In genomic region chr22:19986410-19987341, GRCh38 we compare ENCODE assay signal across 8 cellular contexts. TPM values are rescaled to one million over a fixed set of nuclear protein-coding genes. Genes with fewer than 3 reads are reported as not detected.
DNase-seq lines count a peak whose midpoint lies in the region; ATAC-seq, FAIRE-seq and TF ChIP-seq lines count a peak whose summit lies in the region.

No MANE protein-coding gene starts in this region.

- H4K20me1 ChIP-seq in Karpas-422 (ENCODE audit: insufficient read depth, low read depth, low read length) = peaks cover 34% of the 10 kb centered on the region

- H3K27me3 ChIP-seq in Karpas-422 (ENCODE audit: low read length) = no peaks in the 10 kb centered on the region
- no peaks in the 10 kb centered on the region for H3K27me3 ChIP-seq in cardiac muscle cell
- H3K27me3 ChIP-seq in pancreas = no peaks in the 10 kb centered on the region
- H3K27me3 ChIP-seq in tibial nerve = no peaks in the 10 kb centered on the region

- H3K27ac ChIP-seq in Karpas-422 (ENCODE audit: low read length) (no peak overlapping the region), cardiac muscle cell (no peak overlapping the region), pancreas (peak overlapping the region; percentile 45 to 62 (median 56)), tibial nerve (peak overlapping the region; percentile 77 to 93 (median 85))

- no peaks in the 10 kb centered on the region for H3K79me2 ChIP-seq in Karpas-422 (ENCODE audit: low read length)

- H3K9me3 ChIP-seq in Karpas-422 (ENCODE audit: low read length) (no peaks in the 10 kb centered on the region), cardiac muscle cell (ENCODE audit: low read depth) (no peaks in the 10 kb centered on the region), pancreas (no peaks in the 10 kb centered on the region), tibial nerve (no peaks in the 10 kb centered on the region)

- intact Hi-C loops in pancreas (cut with DNase I) = no loop called here

- 5 to 16% methylated on average over 26 to 76 of the region's 76 CpGs for WGBS in pancreas, 2 donors
- 1% methylated on average over 15 to 45 of the region's 76 CpGs for WGBS in tibial nerve, 2 donors

- no peaks in the 10 kb centered on the region for H3K9me3 Mint-ChIP-seq in activated naive CD8-positive, alpha-beta T cell treated with anti-CD3 and anti-CD28 coated beads, Interleukin-2, amount 50 U/mL, for 24 hours

- FAIRE-seq in pancreas (lab: Jason Lieb, UNC) = no peak

- H3K4me3 Mint-ChIP-seq in activated naive CD8-positive, alpha-beta T cell treated with anti-CD3 and anti-CD28 coated beads, Interleukin-2, amount 50 U/mL, for 24 hours = peak overlapping the region; percentile 21

- H3K4me1 ChIP-seq in Karpas-422 (ENCODE audit: low read length) (peaks cover 5% of the 10 kb centered on the region), cardiac muscle cell (ENCODE audit: low read depth) (no peaks in the 10 kb centered on the region), pancreas (peaks cover 0 to 7% (median 5%) of the 10 kb centered on the region in 3 donors), tibial nerve (peaks cover 0 to 90% (median 31%) of the 10 kb centered on the region in 4 donors)

- no peaks in the 10 kb centered on the region for H3K9me2 ChIP-seq in Karpas-422 (replicated peaks; ENCODE audit: insufficient read depth, low read length)

- H3K4me3 ChIP-seq in GM12865 (ENCODE audit: low read depth, low read length) (peak overlapping the region; percentile 52), Karpas-422 (ENCODE audit: low read length) (peak overlapping the region; percentile 59; the same call in 1 of the 2 replicates), cardiac muscle cell (peak overlapping the region; percentile 68), pancreas (peak overlapping the region; percentile 40 to 72 (median 64)), tibial nerve (peak overlapping the region; percentile 71 to 84 (median 80))

- H3K27me3 Mint-ChIP-seq in activated naive CD8-positive, alpha-beta T cell treated with anti-CD3 and anti-CD28 coated beads, Interleukin-2, amount 50 U/mL, for 24 hours = peaks cover 2% of the 10 kb centered on the region

- H3K27ac Mint-ChIP-seq in activated naive CD8-positive, alpha-beta T cell treated with anti-CD3 and anti-CD28 coated beads, Interleukin-2, amount 50 U/mL, for 24 hours = no peak overlapping the region

- TF ChIP-seq POLR2A in tibial nerve (IDR thresholded peaks at IDR 0.05) = peak in 1 of 2 donors; percentile 64

- H3K4me1 Mint-ChIP-seq in activated naive CD8-positive, alpha-beta T cell treated with anti-CD3 and anti-CD28 coated beads, Interleukin-2, amount 50 U/mL, for 24 hours = peaks cover 4% of the 10 kb centered on the region

- H3K9ac ChIP-seq in Karpas-422 (ENCODE audit: low read length) = peak overlapping the region; percentile 45

- DNase-seq in GM12865 (ENCODE audit: low read depth) (peak; percentile 73), Karpas-422 (peak; percentile 81), cardiac muscle cell (ENCODE audit: low read depth in 1 of 2, low spot score in 1 of 2) (peak; percentile 75 to 89), pancreas (peak; percentile 65 to 93 (median 78)), tibial nerve (ENCODE audit: low spot score in 2 of 2) (peak; percentile 59 to 62)
- DNase-seq in activated naive CD8-positive, alpha-beta T cell treated with anti-CD3 and anti-CD28 coated beads, Interleukin-2, amount 50 U/mL, for 24 hours = peak; percentile 75

- no peaks in the 10 kb centered on the region for H3K36me3 Mint-ChIP-seq in activated naive CD8-positive, alpha-beta T cell treated with anti-CD3 and anti-CD28 coated beads, Interleukin-2, amount 50 U/mL, for 24 hours (ENCODE audit: low read depth)

- H2AFZ ChIP-seq in Karpas-422 (ENCODE audit: low read length) = no peak overlapping the region

- H3K36me3 ChIP-seq in Karpas-422 (ENCODE audit: insufficient read depth, low read length) (no peaks in the 10 kb centered on the region), cardiac muscle cell (no peaks in the 10 kb centered on the region), pancreas (no peaks in the 10 kb centered on the region), tibial nerve (peaks cover 0 to 8% (median 0%) of the 10 kb centered on the region in 3 donors)

- TF ChIP-seq CTCF in GM12865 (IDR thresholded peaks at IDR 0.05; ENCODE audit: insufficient read depth, low read depth, low read length, missing control alignments) = no peak
- TF ChIP-seq CTCF in cardiac muscle cell (IDR thresholded peaks at IDR 0.05; ENCODE audit: low read depth, low read length) = no peak
- TF ChIP-seq CTCF in pancreas (IDR thresholded peaks at IDR 0.05) = no peak
- TF ChIP-seq CTCF in tibial nerve (IDR thresholded peaks at IDR 0.05) = no peak

- peak overlapping the region; percentile 75 for H3K4me2 ChIP-seq in Karpas-422 (ENCODE audit: low read depth, low read length, poor library complexity, severe bottlenecking)

- ATAC-seq in SK-N-SH treated with all-trans-retinoic acid at 6 μM for 48 hours (peak; percentile 84), pancreas (peak; percentile 90 to 96 (median 94)), HG03460 (IDR thresholded peaks at IDR 0.05; ENCODE audit: unreplicated experiment) (no peak)
- ATAC-seq in activated naive CD8-positive, alpha-beta T cell treated with anti-CD3 and anti-CD28 coated beads, Interleukin-2, amount 50 U/mL, for 24 hours = peak; percentile 58

- TF ChIP-seq EP300 in tibial nerve (IDR thresholded peaks at IDR 0.05) = peak in 1 of 2 donors; percentile 58

TF ChIP-seq in SK-N-SH treated with all-trans-retinoic acid at 6 μM for 48 hours, 23 proteins besides CTCF, POLR2A, EP300 and RAD21:
- TF ChIP-seq, protein P1, sequence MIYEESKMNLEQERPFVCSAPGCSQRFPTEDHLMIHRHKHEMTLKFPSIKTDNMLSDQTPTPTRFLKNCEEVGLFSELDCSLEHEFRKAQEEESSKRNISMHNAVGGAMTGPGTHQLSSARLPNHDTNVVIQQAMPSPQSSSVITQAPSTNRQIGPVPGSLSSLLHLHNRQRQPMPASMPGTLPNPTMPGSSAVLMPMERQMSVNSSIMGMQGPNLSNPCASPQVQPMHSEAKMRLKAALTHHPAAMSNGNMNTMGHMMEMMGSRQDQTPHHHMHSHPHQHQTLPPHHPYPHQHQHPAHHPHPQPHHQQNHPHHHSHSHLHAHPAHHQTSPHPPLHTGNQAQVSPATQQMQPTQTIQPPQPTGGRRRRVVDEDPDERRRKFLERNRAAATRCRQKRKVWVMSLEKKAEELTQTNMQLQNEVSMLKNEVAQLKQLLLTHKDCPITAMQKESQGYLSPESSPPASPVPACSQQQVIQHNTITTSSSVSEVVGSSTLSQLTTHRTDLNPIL (CRISPR knock-in tag; IDR thresholded peaks at IDR 0.05; ENCODE audit: low read depth) = no peak
- TF ChIP-seq PATZ1 (CRISPR knock-in tag; IDR thresholded peaks at IDR 0.05; ENCODE audit: borderline replicate concordance) (no peak), PPARA (CRISPR knock-in tag; IDR thresholded peaks at IDR 0.05; ENCODE audit: borderline replicate concordance) (no peak), ZFP30 (CRISPR knock-in tag; IDR thresholded peaks at IDR 0.05) (no peak)

RNA-seq across cellular contexts. Expression of gene ARVCF, which starts 29.9 kb away (rescaled TPM):
- 4.3 and 13.7 TPM in 2 replicates for total RNA-seq in Karpas-422 (2014; rRNA removed; shearing (Covaris generic); ENCODE audit: low replicate concordance)
- total RNA-seq in cardiac muscle cell = 55.5 and 64.3 TPM in 2 replicates
- 28.8 and 40.3 TPM in 2 replicates for polyA plus RNA-seq in cardiac muscle cell
- 10 to 100 TPM in 3 of 6 donors, 1 to 10 TPM in 3; 5.0 to 19.4 (median 9.5) TPM for total RNA-seq in pancreas
- 10 to 100 TPM; 52.5 to 57.8 TPM for polyA plus RNA-seq in pancreas
- 10 to 100 TPM; 47.5 to 98.3 (median 80.6) TPM for total RNA-seq in tibial nerve

RNA-seq across cellular contexts. Expression of gene TANGO2, which starts 34.2 kb away (rescaled TPM):
- total RNA-seq in Karpas-422 (2014; rRNA removed; shearing (Covaris generic); ENCODE audit: low replicate concordance) = 36.8 and 39.0 TPM in 2 replicates
- total RNA-seq in cardiac muscle cell (19.4 and 21.9 TPM in 2 replicates), pancreas (10 to 100 TPM in 3 of 6 donors, 1 to 10 TPM in 3; 4.0 to 18.3 (median 9.6) TPM), tibial nerve (10 to 100 TPM; 31.7 to 56.7 (median 39.0) TPM)
- polyA plus RNA-seq in cardiac muscle cell (17.5 and 18.7 TPM in 2 replicates), pancreas (10 to 100 TPM; 16.5 to 20.4 TPM)

RNA-seq across cellular contexts. Expression of gene TXNRD2, which starts 45.1 kb away (rescaled TPM):
- 7.0 and 20.7 TPM in 2 replicates for total RNA-seq in Karpas-422 (2014; rRNA removed; shearing (Covaris generic); ENCODE audit: low replicate concordance)
- total RNA-seq in cardiac muscle cell (15.6 and 16.1 TPM in 2 replicates), pancreas (10 to 100 TPM in 5 of 6 donors, 1 to 10 TPM in 1; 9.6 to 16.9 (median 13.6) TPM), tibial nerve (10 to 100 TPM; 34.8 to 40.6 (median 37.8) TPM)
- polyA plus RNA-seq in cardiac muscle cell (21.2 and 24.2 TPM in 2 replicates), pancreas (10 to 100 TPM; 33.7 to 41.6 TPM)

RNA-seq across cellular contexts. Expression of gene COMT, which starts 45.1 kb away (rescaled TPM):
- 72.0 and 181 TPM in 2 replicates for total RNA-seq in Karpas-422 (2014; rRNA removed; shearing (Covaris generic); ENCODE audit: low replicate concordance)
- 41.3 and 51.9 TPM in 2 replicates for total RNA-seq in cardiac muscle cell
- 33.2 and 35.8 TPM in 2 replicates for polyA plus RNA-seq in cardiac muscle cell
- total RNA-seq in pancreas = 10 to 100 TPM; 48.9 to 95.0 (median 62.3) TPM
- polyA plus RNA-seq in pancreas = 10 to 100 TPM; 47.9 to 87.8 TPM
- total RNA-seq in tibial nerve = 100 to 1,000 TPM; 212 to 306 (median 240) TPM

Comparison
In these comparisons a context has a peak if more than half of its experiments do, and no peak if none do; other contexts are left out.
1. H3K27ac ChIP-seq: peak in pancreas (4 of 4) and tibial nerve (4 of 4); none in Karpas-422 (single experiment) and cardiac muscle cell (single experiment).
2. Peak in every context shown above with its lines, with median percentiles within 50 percentile points of each other: DNase-seq and H3K4me3 ChIP-seq.